16 cellular contexts compared by ENCODE assay signal in genomic region chr6:145206247-145206907, GRCh38.
A peak's percentile ranks its signal among the peaks of the same experiment; 100 is the strongest.
DNase-seq lines count a peak whose midpoint lies in the region; ATAC-seq and TF ChIP-seq lines count a peak whose summit lies in the region.
"Had no signal": no experiment of that assay in that cellular context is flagged by ENCODE, and none has a peak within 500 bp of the region (broad histone marks: within the 10 kb centered on the region; RNA-seq: fewer than 3 reads in every experiment).

No MANE protein-coding gene starts in this region.

- TF ChIP-seq POLR2A in breast epithelium (IDR thresholded peaks at IDR 0.05) = no peak
- no peak for TF ChIP-seq POLR2A in vagina (IDR thresholded peaks at IDR 0.05)

- H3K4me3 ChIP-seq in breast epithelium = no peak overlapping the region
- H3K4me3 ChIP-seq in mammary epithelial cell (replicated peaks in 1 of 3; ENCODE audit: insufficient read depth in 1 of 3, low read depth in 2 of 3, low read length in 3 of 3) = no peak overlapping the region
- H3K4me3 ChIP-seq in SK-N-SH (ENCODE audit: low read depth in 2 of 2, low read length in 1 of 2) = no peak overlapping the region
- H3K4me3 ChIP-seq in fibroblast of villous mesenchyme (ENCODE audit: low read depth, low read length) = no peak overlapping the region
- no peak overlapping the region for H3K4me3 ChIP-seq in vagina
- H3K4me3 ChIP-seq: thoracic aorta had no signal

- H3K9me2 ChIP-seq in SK-N-SH = no peaks in the 10 kb centered on the region

- TF ChIP-seq EP300 in SK-N-SH (IDR thresholded peaks at IDR 0.05; ENCODE audit: borderline replicate concordance in 1 of 2, low read depth in 1 of 2, low read length in 1 of 2) = peak in 1 of 2 experiments; percentile 92; a peak in 2 of 4 replicates

- no peak for DNase-seq in breast epithelium (ENCODE audit: low spot score in 2 of 2)
- DNase-seq in mammary epithelial cell = no peak
- peak; percentile 52 for DNase-seq in SK-N-SH
- peak; percentile 50 for DNase-seq in fibroblast of villous mesenchyme (ENCODE audit: low read depth)
- no peak for DNase-seq in vagina (ENCODE audit: extremely low spot score in 2 of 2)
- DNase-seq in NCI-H2107 treated with DMSO at 0.1 percent for 48 hours (lab: John Stamatoyannopoulos, UW; ENCODE audit: unreplicated experiment) = no peak
- no peak for DNase-seq in DMS53 treated with DMSO at 0.1 percent for 48 hours (lab: John Stamatoyannopoulos, UW; ENCODE audit: unreplicated experiment)
- DNase-seq: 8988T; activated CD4-positive, alpha-beta T cell treated with anti-CD3 and anti-CD28 coated beads for 1 hour; activated T-cell treated with anti-CD3 and anti-CD28 coated beads, Interleukin-2, amount 50 U/mL, for 4 hours; kidney; natural killer cell; NCI-H1694 treated with DMSO at 0.1 percent for 48 hours had no signal

- no peak for TF ChIP-seq CTCF in breast epithelium (IDR thresholded peaks at IDR 0.05)
- no peak for TF ChIP-seq CTCF in mammary epithelial cell (conservative IDR thresholded peaks at IDR 0.05 in 1 of 2, IDR thresholded peaks at IDR 0.05 in 1 of 2; ENCODE audit: extremely low read depth in 1 of 2, insufficient read depth in 1 of 2, low read depth in 1 of 2, low read length in 2 of 2)
- TF ChIP-seq CTCF in SK-N-SH (IDR thresholded peaks at IDR 0.05) = no peak
- TF ChIP-seq CTCF in fibroblast of villous mesenchyme (IDR thresholded peaks at IDR 0.05; ENCODE audit: insufficient read depth, low read depth, low read length) = no peak
- no peak for TF ChIP-seq CTCF in vagina (IDR thresholded peaks at IDR 0.05)

- H3K9me3 ChIP-seq in breast epithelium = no peaks in the 10 kb centered on the region
- H3K9me3 ChIP-seq in mammary epithelial cell (replicated peaks; ENCODE audit: insufficient read depth, low read length) = no peaks in the 10 kb centered on the region
- no peaks in the 10 kb centered on the region for H3K9me3 ChIP-seq in SK-N-SH
- no peaks in the 10 kb centered on the region for H3K9me3 ChIP-seq in vagina
- H3K9me3 ChIP-seq: thoracic aorta had no signal

- dilution Hi-C loops in mammary epithelial cell (cut with HindIII; ENCODE audit: low sequenced_read_pairs) = no loop called here

- POLR2A ChIA-PET in SK-N-SH (lab: Yijun Ruan, JAX) = interaction anchor here (0.6 kb wide), 1 partner anchor 66 kb away, joined by 3 read pairs; no protein-coding TSS in a partner anchor

- no peak overlapping the region for H3K9ac ChIP-seq in mammary epithelial cell (ENCODE audit: insufficient read depth, low read length)
- H3K9ac ChIP-seq in SK-N-SH = no peak overlapping the region

- H3K27me3 ChIP-seq in breast epithelium (no peaks in the 10 kb centered on the region), mammary epithelial cell (ENCODE audit: insufficient read depth, low read length) (no peaks in the 10 kb centered on the region), SK-N-SH (ENCODE audit: insufficient read depth) (no peaks in the 10 kb centered on the region), vagina (no peaks in the 10 kb centered on the region)

- in situ Hi-C loops in mammary epithelial cell (cut with MboI; ENCODE audit: low sequenced_read_pairs in 2 of 2) = loop anchor here in 1 of 2 donors (25.0 kb wide), 2 partner anchors 431 to 619 kb away; no protein-coding TSS in a partner anchor

- H4K20me1 ChIP-seq in mammary epithelial cell (ENCODE audit: insufficient read depth, low read length) = no peaks in the 10 kb centered on the region
- no peaks in the 10 kb centered on the region for H4K20me1 ChIP-seq in SK-N-SH (ENCODE audit: insufficient read depth)

- H3K27ac ChIP-seq in breast epithelium = peak overlapping the region; percentile 51 to 54
- no peak overlapping the region for H3K27ac ChIP-seq in mammary epithelial cell (ENCODE audit: insufficient read depth, low read depth, low read length)
- peak overlapping the region; percentile 52 to 97 for H3K27ac ChIP-seq in SK-N-SH (ENCODE audit: low read depth in 2 of 2, low read length in 1 of 2)
- H3K27ac ChIP-seq in vagina = peak overlapping the region; percentile 21
- H3K27ac ChIP-seq: thoracic aorta had no signal

- no peaks in the 10 kb centered on the region for H3F3A ChIP-seq in SK-N-SH (replicated peaks; ENCODE audit: insufficient read depth)

- no TSS peak for BruUV-seq in mammary epithelial cell (replicated peaks; lab: Mats Ljungman, UMichigan)

- no peaks in the 10 kb centered on the region for H3K79me2 ChIP-seq in mammary epithelial cell (ENCODE audit: insufficient read depth, low read length)
- no peaks in the 10 kb centered on the region for H3K79me2 ChIP-seq in SK-N-SH (ENCODE audit: insufficient read depth)

- WGBS in mammary epithelial cell (ENCODE audit: low coverage, missing lambda C conversion rate) = 60% methylated on average over 7 of the region's 7 CpGs
- 21% methylated on average over 7 of the region's 7 CpGs for WGBS in SK-N-SH (ENCODE audit: low lambda C conversion rate)

- H3K36me3 ChIP-seq in breast epithelium (no peaks in the 10 kb centered on the region), mammary epithelial cell (ENCODE audit: insufficient read depth, low read length) (no peaks in the 10 kb centered on the region), SK-N-SH (replicated peaks in 1 of 2; ENCODE audit: control insufficient read depth in 1 of 2, insufficient read depth in 2 of 2, low read length in 1 of 2) (no peaks in the 10 kb centered on the region), vagina (no peaks in the 10 kb centered on the region)
- H3K36me3 ChIP-seq: thoracic aorta had no signal

- no peaks in the 10 kb centered on the region for H3K4me1 ChIP-seq in breast epithelium
- H3K4me1 ChIP-seq in mammary epithelial cell (ENCODE audit: insufficient read depth, low read length) = no peaks in the 10 kb centered on the region
- peaks cover 0 to 26% of the 10 kb centered on the region in 2 experiments; a peak in 2 of 4 replicates for H3K4me1 ChIP-seq in SK-N-SH (ENCODE audit: control insufficient read depth in 1 of 2, insufficient read depth in 2 of 2, low read depth in 1 of 2, low read length in 1 of 2)
- no peaks in the 10 kb centered on the region for H3K4me1 ChIP-seq in vagina

- no peak for ATAC-seq in GM18868 (IDR thresholded peaks at IDR 0.05; ENCODE audit: unreplicated experiment)
- ATAC-seq: activated T-cell treated with anti-CD3 and anti-CD28 coated beads, Interleukin-2, amount 50 U/mL, for 4 hours; natural killer cell; sciatic nerve had no signal

- H2AFZ ChIP-seq in mammary epithelial cell (ENCODE audit: low read depth, low read length) (no peak overlapping the region), SK-N-SH (ENCODE audit: low read depth) (peak overlapping the region; percentile 67)

- intact Hi-C loops in breast epithelium (cut with DNase I; ENCODE audit: low total_unique reads) (no loop called here), mammary epithelial cell (cut with micrococcal nuclease) (no loop called here), vagina (cut with DNase I) (no loop called here)

- TF ChIP-seq RAD21 in SK-N-SH (IDR thresholded peaks at IDR 0.05; ENCODE audit: low read length) = peak; percentile 16; the same call in 1 of the 2 replicates

- CTCF ChIA-PET in mammary epithelial cell (lab: Charles Lee; ENCODE audit: low non-redundant PET) (no interaction called here), SK-N-SH (lab: Yijun Ruan, JAX) (interaction anchor here (1.0 to 4.9 kb wide), 5 partner anchors 10 to 622 kb away, joined by 3 to 33 read pairs (median 4); no protein-coding TSS in a partner anchor)

- H3K4me2 ChIP-seq in mammary epithelial cell (ENCODE audit: insufficient read depth, low read depth, low read length) (no peak overlapping the region), SK-N-SH (peak overlapping the region; percentile 37; the same call in 1 of the 2 replicates)

TF ChIP-seq in SK-N-SH, 30 proteins besides CTCF, POLR2A, EP300 and RAD21:
- peak; percentile 38; the same call in 1 of the 2 replicates for TF ChIP-seq MXI1 (IDR thresholded peaks at IDR 0.05; ENCODE audit: low read depth, low read length)
- no peak for TF ChIP-seq RXRA (IDR thresholded peaks at IDR 0.05; ENCODE audit: borderline replicate concordance, low read depth)
- no peak for TF ChIP-seq NRF1 (IDR thresholded peaks at IDR 0.05; ENCODE audit: low read depth, low read length)
- no peak for TF ChIP-seq TEAD4 (IDR thresholded peaks at IDR 0.05; ENCODE audit: borderline replicate concordance, insufficient read depth)
- TF ChIP-seq SIN3A (IDR thresholded peaks at IDR 0.05; ENCODE audit: borderline replicate concordance, low read depth, low read length) = no peak
- no peak for TF ChIP-seq JUND (IDR thresholded peaks at IDR 0.05)
- no peak for TF ChIP-seq MAX (IDR thresholded peaks at IDR 0.05; ENCODE audit: low read depth)
- 0 out of 2 replicates have a peak, but pooled peaks have one; percentile 24 for TF ChIP-seq MEF2A (IDR thresholded peaks at IDR 0.05; ENCODE audit: borderline replicate concordance, low read depth)
- peak; percentile 62 for TF ChIP-seq FOXJ3 (CRISPR knock-in tag; IDR thresholded peaks at IDR 0.05)
- no peak for TF ChIP-seq NFIC (IDR thresholded peaks at IDR 0.05; ENCODE audit: borderline replicate concordance)
- TF ChIP-seq EZH2phosphoT487 (IDR thresholded peaks at IDR 0.05; ENCODE audit: borderline replicate concordance, low read depth) = no peak
- TF ChIP-seq CHD2 (IDR thresholded peaks at IDR 0.05; ENCODE audit: low read length, partially characterized antibody) = peak; percentile 71
- peak; percentile 58; the same call in 1 of the 2 replicates for TF ChIP-seq TCF12 (IDR thresholded peaks at IDR 0.05)
- TF ChIP-seq USF1 (IDR thresholded peaks at IDR 0.05; ENCODE audit: borderline replicate concordance, low read depth) = no peak
- TF ChIP-seq GATA2 (CRISPR knock-in tag; IDR thresholded peaks at IDR 0.05) = peak; percentile 87
- TF ChIP-seq RCOR1 (IDR thresholded peaks at IDR 0.05; ENCODE audit: low read length) = peak; percentile 74; the same call in 1 of the 2 replicates
- no peak for TF ChIP-seq FOXM1 (IDR thresholded peaks at IDR 0.05; ENCODE audit: low read depth)
TF ChIP-seq in SK-N-SH: peak in this region for 7.

Comparison
In these comparisons a context has a peak if more than half of its experiments do, and no peak if none do; other contexts are left out.
1. DNase-seq: peak in SK-N-SH (single experiment) and fibroblast of villous mesenchyme (single experiment); none in breast epithelium (0 of 2), mammary epithelial cell (single experiment), vagina (0 of 2), NCI-H2107 treated with DMSO at 0.1 percent for 48 hours (single experiment) and DMS53 treated with DMSO at 0.1 percent for 48 hours (single experiment).